28 cellular contexts compared by ENCODE assay signal in genomic region chr16:65846210-65846602, GRCh38.
"Had no signal": no experiment of that assay in that cellular context is flagged by ENCODE, and none has a peak within 500 bp of the region (broad histone marks: within the 10 kb centered on the region; RNA-seq: fewer than 3 reads in every experiment).

No MANE protein-coding gene starts in this region.

- H3K79me2 ChIP-seq: parathyroid adenoma had no signal

- H3K9me3 ChIP-seq: psoas muscle, sigmoid colon, tibial nerve, uterus had no signal

- DNase-seq: activated CD4-positive, alpha-beta memory T cell treated with anti-CD3 and anti-CD28 coated beads, Interleukin-2, amount 10 ng/mL, durations not matched to agents 7 days and 5 days; activated CD4-positive, alpha-beta T cell treated with anti-CD3 and anti-CD28 coated beads for 1 hour; activated CD4-positive, alpha-beta T cell treated with anti-CD3 and anti-CD28 coated beads, Interleukin-2, amount 10 ng/mL, durations not matched to agents 7 days and 5 days; activated CD8-positive, alpha-beta memory T cell treated with anti-CD3 and anti-CD28 coated beads, Interleukin-2, amount 50 U/mL, for 48 hours; activated gamma-delta T cell; activated naive CD4-positive, alpha-beta T cell treated with anti-CD3 and anti-CD28 coated beads, Interleukin-2, amount 10 ng/mL, durations not matched to agents 7 days and 5 days; activated naive CD8-positive, alpha-beta T cell treated with anti-CD3 and anti-CD28 coated beads, Interleukin-2, amount 10 ng/mL, durations not matched to agents 7 days and 5 days; activated T-cell treated with anti-CD3 and anti-CD28 coated beads, Interleukin-2, amount 50 U/mL, for 24 hours; amniotic stem cell; brain microvascular endothelial cell; dorsolateral prefrontal cortex; effector memory CD8-positive, alpha-beta T cell; erythroblast; foreskin melanocyte; heart right ventricle; natural killer cell; occipital lobe; psoas muscle; sigmoid colon; stimulated activated CD4-positive, alpha-beta T cell treated with anti-CD3 and anti-CD28 coated beads, Interleukin-2, amount 100 ng/mL, for 48 hours; stimulated activated naive CD4-positive, alpha-beta T cell treated with Interleukin-2 at 50 U/mL for 16 hours; T-helper 2 cell; uterus had no signal

- H3K4me2 ChIP-seq: neural progenitor cell had no signal

- H3K27me3 ChIP-seq: brain microvascular endothelial cell, neural progenitor cell, sigmoid colon, tibial nerve, uterus had no signal

- H3K36me3 ChIP-seq: brain microvascular endothelial cell, heart right ventricle, neural progenitor cell, sigmoid colon, tibial nerve, uterus had no signal

- ATAC-seq: effector memory CD8-positive, alpha-beta T cell; natural killer cell; WTC11 had no signal

- H2AFZ ChIP-seq: neural progenitor cell, parathyroid adenoma had no signal

- H3K4me3 ChIP-seq: coronary artery, dorsolateral prefrontal cortex, heart right ventricle, neural progenitor cell, psoas muscle, sigmoid colon, tibial nerve, uterus had no signal

- H3K9ac ChIP-seq: neural progenitor cell, parathyroid adenoma had no signal

- H3K4me1 ChIP-seq: heart right ventricle, psoas muscle, sigmoid colon, uterus had no signal

- H3K27ac ChIP-seq: brain microvascular endothelial cell, coronary artery, heart right ventricle, neural progenitor cell, parathyroid adenoma, psoas muscle, sigmoid colon, tibial nerve, uterus had no signal
